17 cellular contexts compared by ENCODE assay signal in genomic region chr19:11478167-11479089, GRCh38. TPM values are rescaled to one million over a fixed set of nuclear protein-coding genes. Genes with fewer than 3 reads are reported as not detected.
A peak's percentile ranks its signal among the peaks of the same experiment; 100 is the strongest.
DNase-seq lines count a peak whose midpoint lies in the region; ATAC-seq, FAIRE-seq and TF ChIP-seq lines count a peak whose summit lies in the region.
"Had no signal": no experiment of that assay in that cellular context is flagged by ENCODE, and none has a peak within 500 bp of the region (broad histone marks: within the 10 kb centered on the region; RNA-seq: fewer than 3 reads in every experiment).

No MANE protein-coding gene starts in this region.

- in situ Hi-C loops in GM12878 (cut with MboI) (loop anchor here (10.0 kb wide), 1 partner anchor 184 kb away; the partner anchor contains the start of gene TSPAN16), mammary epithelial cell (cut with MboI; ENCODE audit: low sequenced_read_pairs in 2 of 2) (loop anchor here in 1 of 2 donors (25.0 kb wide), 2 partner anchors 191 to 341 kb away; partner anchors contain the start of gene TSPAN16)

- intact Hi-C loops in GM12878 (cut with micrococcal nuclease; ENCODE audit: unreplicated experiment) (no loop called here), mucosa of descending colon (cut with DNase I, micrococcal nuclease) (no loop called here), mammary epithelial cell (cut with micrococcal nuclease) (no loop called here)
- intact Hi-C loops in naive thymus-derived CD4-positive, alpha-beta T cell (cut with micrococcal nuclease), result no loop called here

- H3K9ac ChIP-seq in HUES6 (ENCODE audit: low read length) (no peak overlapping the region), GM12878 (ENCODE audit: control insufficient read depth, insufficient read depth, low read length) (no peak overlapping the region), mammary epithelial cell (ENCODE audit: insufficient read depth, low read length) (no peak overlapping the region)
- H3K9ac ChIP-seq: KMS-11 had no signal

- POLR2A ChIA-PET in GM12878 (lab: Charles Lee), result no interaction called here
- POLR2A ChIA-PET in naive thymus-derived CD4-positive, alpha-beta T cell (lab: Charles Lee), result no interaction called here

- peaks cover 12 to 22% (median 20%) of the 10 kb centered on the region in 7 donors for H3K4me1 Mint-ChIP-seq in naive thymus-derived CD4-positive, alpha-beta T cell

- peak overlapping the region; percentile 48; the same call in 1 of the 2 replicates for H3K4me3 ChIP-seq in HUES6 (ENCODE audit: low read depth, low read length)
- no peak overlapping the region for H3K4me3 ChIP-seq in GM12878
- no peak overlapping the region for H3K4me3 ChIP-seq in naive thymus-derived CD4-positive, alpha-beta T cell (ENCODE audit: low read length)
- no peak overlapping the region for H3K4me3 ChIP-seq in mucosa of descending colon
- no peak overlapping the region for H3K4me3 ChIP-seq in mammary epithelial cell (replicated peaks in 1 of 3; ENCODE audit: insufficient read depth in 1 of 3, low read depth in 2 of 3, low read length in 3 of 3)

- H2AFZ ChIP-seq in GM12878 (ENCODE audit: control insufficient read depth, low read depth, low read length) (no peak overlapping the region), mammary epithelial cell (ENCODE audit: low read depth, low read length) (no peak overlapping the region)

- SMC1A ChIA-PET in GM12878 (lab: Charles Lee; ENCODE audit: uncharacterized antibody, unreplicated experiment), result interaction anchor here (1.2 kb wide), 1 partner anchor 97 kb away, joined by 4 read pairs; no protein-coding TSS in a partner anchor

- H3K9me3 ChIP-seq in HUES6 (ENCODE audit: control insufficient read depth, insufficient read depth, low read depth, low read length) (no peaks in the 10 kb centered on the region), GM12878 (replicated peaks; ENCODE audit: control insufficient read depth, insufficient read depth, low read length) (no peaks in the 10 kb centered on the region; the same call in 2 of the 3 replicates), mucosa of descending colon (no peaks in the 10 kb centered on the region), mammary epithelial cell (replicated peaks; ENCODE audit: insufficient read depth, low read length) (no peaks in the 10 kb centered on the region)
- H3K9me3 ChIP-seq in naive thymus-derived CD4-positive, alpha-beta T cell (ENCODE audit: control insufficient read depth in 2 of 3, low read length in 3 of 3), result no peaks in the 10 kb centered on the region
- H3K9me3 ChIP-seq: psoas muscle had no signal

- dilution Hi-C loops in mammary epithelial cell (cut with HindIII; ENCODE audit: low sequenced_read_pairs), result no loop called here

- no peak for FAIRE-seq in GM12878 (lab: Jason Lieb, UNC)

- DNase-seq in C1 segment of cervical spinal cord (lab: John Stamatoyannopoulos, UW) (peak in 9 of 14 donors; percentile 8 to 50 (median 23)), GM12878 (ENCODE audit: low read depth, low spot score) (no peak), mucosa of descending colon (no peak), mammary epithelial cell (no peak)
- no peak for DNase-seq in naive thymus-derived CD4-positive, alpha-beta T cell
- DNase-seq: activated CD4-positive, CD25-positive, alpha-beta regulatory T cell; NCI-H187 treated with DMSO at 0.1 percent for 48 hours; NCI-H774; psoas muscle had no signal

- H4K20me1 ChIP-seq in GM12878 (ENCODE audit: control insufficient read depth, insufficient read depth) (no peaks in the 10 kb centered on the region), mammary epithelial cell (ENCODE audit: insufficient read depth, low read length) (no peaks in the 10 kb centered on the region)

- H3K36me3 ChIP-seq in HUES6 (ENCODE audit: control insufficient read depth, insufficient read depth, low read length) (no peaks in the 10 kb centered on the region), GM12878 (ENCODE audit: control insufficient read depth in 2 of 2, insufficient read depth in 2 of 2, low read length in 1 of 2) (no peaks in the 10 kb centered on the region), mucosa of descending colon (ENCODE audit: low read depth) (no peaks in the 10 kb centered on the region), mammary epithelial cell (ENCODE audit: insufficient read depth, low read length) (no peaks in the 10 kb centered on the region)
- H3K36me3 ChIP-seq in naive thymus-derived CD4-positive, alpha-beta T cell (ENCODE audit: control insufficient read depth in 2 of 3, insufficient read depth in 3 of 3, low read length in 3 of 3), result no peaks in the 10 kb centered on the region

- TF ChIP-seq EP300 in GM12878 (IDR thresholded peaks at IDR 0.05; ENCODE audit: borderline replicate concordance in 1 of 2, control insufficient read depth in 1 of 2, low read depth in 2 of 2, low read length in 2 of 2), result no peak

- no peak for TF ChIP-seq RAD21 in GM12878 (IDR thresholded peaks at IDR 0.05; ENCODE audit: insufficient read depth, low read depth, low read length)

- ATAC-seq in GM12878 (no peak), GM21825 (IDR thresholded peaks at IDR 0.05; ENCODE audit: unreplicated experiment) (no peak), HG03520 (IDR thresholded peaks at IDR 0.05; ENCODE audit: unreplicated experiment) (no peak), mucosa of descending colon (no peak)
- no peak for ATAC-seq in naive thymus-derived CD4-positive, alpha-beta T cell

- TF ChIP-seq POLR2A in GM12878 (IDR thresholded peaks at IDR 0.05; ENCODE audit: low read depth, low read length), result no peak

- H3K27me3 ChIP-seq in HUES6 (ENCODE audit: control insufficient read depth, insufficient read depth, low read length), result peaks cover 46% of the 10 kb centered on the region
- H3K27me3 ChIP-seq in GM12878 (replicated peaks in 1 of 2; ENCODE audit: control insufficient read depth in 2 of 2, insufficient read depth in 2 of 2, low read length in 1 of 2), result peaks cover 8 to 10% of the 10 kb centered on the region in 2 experiments
- peaks cover 8 to 17% of the 10 kb centered on the region in 2 donors for H3K27me3 ChIP-seq in naive thymus-derived CD4-positive, alpha-beta T cell (ENCODE audit: control insufficient read depth in 2 of 2, insufficient read depth in 2 of 2, low read length in 2 of 2)
- peaks cover 25% of the 10 kb centered on the region for H3K27me3 ChIP-seq in mammary epithelial cell (ENCODE audit: insufficient read depth, low read length)

- CTCF ChIA-PET in GM12878 (lab: Yijun Ruan, JAX) (interaction anchor here (0.5 kb wide), 1 partner anchor 8 kb away, joined by 4 read pairs; no protein-coding TSS in a partner anchor), mammary epithelial cell (lab: Charles Lee; ENCODE audit: low non-redundant PET) (no interaction called here)
- CTCF ChIA-PET in naive thymus-derived CD4-positive, alpha-beta T cell (lab: Charles Lee), result no interaction called here

- no peaks in the 10 kb centered on the region for H3K9me3 Mint-ChIP-seq in naive thymus-derived CD4-positive, alpha-beta T cell

- H3K27ac ChIP-seq in HUES6 (ENCODE audit: low read depth, low read length) (no peak overlapping the region), GM12878 (ENCODE audit: control insufficient read depth, insufficient read depth) (no peak overlapping the region), mammary epithelial cell (ENCODE audit: insufficient read depth, low read depth, low read length) (no peak overlapping the region)
- no peak overlapping the region for H3K27ac ChIP-seq in naive thymus-derived CD4-positive, alpha-beta T cell (ENCODE audit: low read depth, low read length)
- H3K27ac ChIP-seq: KMS-11, psoas muscle had no signal

- H3K27ac Mint-ChIP-seq in naive thymus-derived CD4-positive, alpha-beta T cell, result peak overlapping the region in 1 of 9 donors; percentile 42

- H3K79me2 ChIP-seq in GM12878 (ENCODE audit: control insufficient read depth, insufficient read depth, low read length) (no peaks in the 10 kb centered on the region), mammary epithelial cell (ENCODE audit: insufficient read depth, low read length) (no peaks in the 10 kb centered on the region)

- peaks cover 0 to 3% (median 0%) of the 10 kb centered on the region in 5 donors for H3K36me3 Mint-ChIP-seq in naive thymus-derived CD4-positive, alpha-beta T cell

- peak overlapping the region in 6 of 10 donors; percentile 12 to 76 (median 44) for H3K4me3 Mint-ChIP-seq in naive thymus-derived CD4-positive, alpha-beta T cell

- RAD21 ChIA-PET in GM12878 (lab: Charles Lee; ENCODE audit: unreplicated experiment), result interaction anchor here (2.3 kb wide), 1 partner anchor 97 kb away, joined by 5 read pairs; no protein-coding TSS in a partner anchor

- H3K4me1 ChIP-seq in HUES6 (ENCODE audit: control insufficient read depth, insufficient read depth, low read length) (peaks cover 4% of the 10 kb centered on the region; the same call in 1 of the 2 replicates), GM12878 (ENCODE audit: control insufficient read depth, insufficient read depth, low read length) (peaks cover 19% of the 10 kb centered on the region), mucosa of descending colon (ENCODE audit: low read depth) (peaks cover 15% of the 10 kb centered on the region), mammary epithelial cell (ENCODE audit: insufficient read depth, low read length) (peaks cover 9% of the 10 kb centered on the region)
- H3K4me1 ChIP-seq in naive thymus-derived CD4-positive, alpha-beta T cell (ENCODE audit: control insufficient read depth in 2 of 2, insufficient read depth in 2 of 2, low read length in 2 of 2), result peaks cover 15 to 20% of the 10 kb centered on the region in 2 donors

- BruUV-seq in GM12878 (replicated peaks; lab: Mats Ljungman, UMichigan) (no TSS peak), mammary epithelial cell (replicated peaks; lab: Mats Ljungman, UMichigan) (no TSS peak)

- H3K27me3 Mint-ChIP-seq in naive thymus-derived CD4-positive, alpha-beta T cell, result peaks cover 24 to 48% (median 29%) of the 10 kb centered on the region in 5 donors

- TF ChIP-seq CTCF in GM12878 (IDR thresholded peaks at IDR 0.05 in 2 of 3, conservative IDR thresholded peaks at IDR 0.05 in 1 of 3; ENCODE audit: control insufficient read depth in 2 of 3, extremely low read depth in 1 of 3, insufficient read depth in 1 of 3, low read depth in 3 of 3, low read length in 3 of 3), result no peak
- no peak for TF ChIP-seq CTCF in mucosa of descending colon (IDR thresholded peaks at IDR 0.05)
- no peak for TF ChIP-seq CTCF in mammary epithelial cell (conservative IDR thresholded peaks at IDR 0.05 in 1 of 2, IDR thresholded peaks at IDR 0.05 in 1 of 2; ENCODE audit: extremely low read depth in 1 of 2, insufficient read depth in 1 of 2, low read depth in 1 of 2, low read length in 2 of 2)

- 48% methylated on average over 19 of the region's 19 CpGs for WGBS in GM12878 (ENCODE audit: insufficient coverage, insufficient replicate concordance, low lambda C conversion rate, missing lambda C conversion rate)
- 92% methylated on average over 16 of the region's 19 CpGs for WGBS in mammary epithelial cell (ENCODE audit: low coverage, missing lambda C conversion rate)

- H3K4me2 ChIP-seq in GM12878 (ENCODE audit: control insufficient read depth, insufficient read depth), result no peak overlapping the region
- no peak overlapping the region for H3K4me2 ChIP-seq in mammary epithelial cell (ENCODE audit: insufficient read depth, low read depth, low read length)
- H3K4me2 ChIP-seq: KMS-11 had no signal

RNA-seq across cellular contexts. Expression of gene ELAVL3, which starts 2.4 kb away (rescaled TPM):
- total RNA-seq in GM12878 (2013; cell fraction: nucleolus; rRNA removed), result not detected in 2 replicates
- total RNA-seq in GM12878 (2014; rRNA removed) (under 0.01 TPM in 1 of 2 replicates, not detected in the other), GM12878 (2014; rRNA removed; fragmentation: Illumina TruSeq; extraction: Trizol) (not detected in 2 replicates), GM12878 (2021) (not detected in 2 replicates), mucosa of descending colon (1 to 10 TPM in 1 of 3 donors, under 1 TPM in 1, not detected in 1; 0.51 to 2.5 TPM), mammary epithelial cell (not detected)
- not detected for polyA plus RNA-seq in GM12878 (2011; ENCODE audit: low read depth)
- polyA plus RNA-seq in GM12878 (2011; rRNA removed) (not detected in 2 replicates), GM12878 (2014; fragmentation: Illumina TruSeq; extraction: Trizol) (0.01 TPM in 1 of 2 replicates, not detected in the other), GM12878 (2014; fragmentation: Nextera tagmentation; extraction: Ambion mirVana) (not detected), GM12878 (2014; rRNA removed) (0.06 TPM in 1 of 2 replicates, not detected in the other), GM12878 (2016; fragmentation: Nextera tagmentation; extraction: Ambion mirVana) (under 1 TPM in 1 of 2 experiments, not detected in 1; 0.05 TPM), mammary epithelial cell (not detected)
- not detected in 2 replicates for polyA plus RNA-seq in GM12878 (2011; cell fraction: cytosol; rRNA removed)
- polyA plus RNA-seq in GM12878 (2011; cell fraction: nucleus; rRNA removed), result 0.01 TPM in 1 of 2 replicates, not detected in the other
- 0.07 and 0.13 TPM in 2 replicates for polyA plus RNA-seq in GM12878 (2012)
- polyA minus RNA-seq in GM12878 (2011; rRNA and poly(A)+ RNA removed), result not detected in 2 replicates
- polyA minus RNA-seq in GM12878 (2011; cell fraction: cytosol; rRNA and poly(A)+ RNA removed), result not detected in 2 replicates
- not detected in 2 replicates for polyA minus RNA-seq in GM12878 (2011; cell fraction: nucleus; rRNA and poly(A)+ RNA removed)
- under 1 TPM in 1 of 5 experiments, not detected in 4; 0.19 TPM for total RNA-seq in naive thymus-derived CD4-positive, alpha-beta T cell
- not detected for polyA plus RNA-seq in naive thymus-derived CD4-positive, alpha-beta T cell
- polyA minus RNA-seq in mammary epithelial cell, result not detected
- total RNA-seq: lung microvascular endothelial cell, psoas muscle, SK-MEL-5, ureter had no signal
- polyA plus RNA-seq: fibroblast of lung had no signal

RNA-seq across cellular contexts. Expression of gene ZNF653, which starts 27.2 kb away (rescaled TPM):
- total RNA-seq in GM12878 (2013; cell fraction: nucleolus; rRNA removed), result 21.0 and 22.1 TPM in 2 replicates
- total RNA-seq in GM12878 (2014; rRNA removed), result 6.8 and 7.2 TPM in 2 replicates
- 4.3 and 5.2 TPM in 2 replicates for total RNA-seq in GM12878 (2014; rRNA removed; fragmentation: Illumina TruSeq; extraction: Trizol)
- 9.5 and 10.0 TPM in 2 replicates for total RNA-seq in GM12878 (2021)
- 3.1 TPM for polyA plus RNA-seq in GM12878 (2011; ENCODE audit: low read depth)
- polyA plus RNA-seq in GM12878 (2011; rRNA removed), result 9.5 and 13.2 TPM in 2 replicates
- polyA plus RNA-seq in GM12878 (2011; cell fraction: cytosol; rRNA removed), result 21.7 and 28.8 TPM in 2 replicates
- 34.5 and 38.5 TPM in 2 replicates for polyA plus RNA-seq in GM12878 (2011; cell fraction: nucleus; rRNA removed)
- 4.9 and 7.7 TPM in 2 replicates for polyA plus RNA-seq in GM12878 (2012)
- 1.8 and 6.2 TPM in 2 replicates for polyA plus RNA-seq in GM12878 (2014; fragmentation: Illumina TruSeq; extraction: Trizol)
- not detected for polyA plus RNA-seq in GM12878 (2014; fragmentation: Nextera tagmentation; extraction: Ambion mirVana)
- polyA plus RNA-seq in GM12878 (2014; rRNA removed), result 8.1 and 11.2 TPM in 2 replicates
- 1 to 10 TPM; 2.2 to 2.8 TPM for polyA plus RNA-seq in GM12878 (2016; fragmentation: Nextera tagmentation; extraction: Ambion mirVana)
- 5.5 and 10.6 TPM in 2 replicates for polyA minus RNA-seq in GM12878 (2011; rRNA and poly(A)+ RNA removed)
- polyA minus RNA-seq in GM12878 (2011; cell fraction: cytosol; rRNA and poly(A)+ RNA removed), result 1.9 and 7.0 TPM in 2 replicates
- 8.1 and 14.7 TPM in 2 replicates for polyA minus RNA-seq in GM12878 (2011; cell fraction: nucleus; rRNA and poly(A)+ RNA removed)
- 10 to 100 TPM; 10.0 to 23.9 (median 22.0) TPM for total RNA-seq in naive thymus-derived CD4-positive, alpha-beta T cell
- polyA plus RNA-seq in naive thymus-derived CD4-positive, alpha-beta T cell, result 1 to 10 TPM; 1.7 to 4.6 TPM
- 10 to 100 TPM; 10.4 to 13.5 (median 10.9) TPM for total RNA-seq in mucosa of descending colon
- total RNA-seq in mammary epithelial cell, result 1 to 10 TPM; 5.2 to 6.2 TPM
- 10.1 TPM for polyA plus RNA-seq in mammary epithelial cell
- 41.1 TPM for polyA minus RNA-seq in mammary epithelial cell

RNA-seq across cellular contexts. Expression of gene PRKCSH, which starts 43.0 kb away (rescaled TPM):
- 82.5 and 98.4 TPM in 2 replicates for total RNA-seq in GM12878 (2013; cell fraction: nucleolus; rRNA removed)
- total RNA-seq in GM12878 (2014; rRNA removed) (95.5 and 99.3 TPM in 2 replicates), GM12878 (2014; rRNA removed; fragmentation: Illumina TruSeq; extraction: Trizol) (37.9 and 40.5 TPM in 2 replicates), GM12878 (2021) (271 and 280 TPM in 2 replicates), mucosa of descending colon (100 to 1,000 TPM; 249 to 337 (median 302) TPM), mammary epithelial cell (100 to 1,000 TPM; 118 to 290 TPM)
- 102 TPM for polyA plus RNA-seq in GM12878 (2011; ENCODE audit: low read depth)
- polyA plus RNA-seq in GM12878 (2011; rRNA removed) (31.5 and 42.0 TPM in 2 replicates), GM12878 (2014; fragmentation: Illumina TruSeq; extraction: Trizol) (60.5 and 97.4 TPM in 2 replicates), GM12878 (2014; fragmentation: Nextera tagmentation; extraction: Ambion mirVana) (1 to 10 TPM; 1.1 to 5.2 TPM), GM12878 (2014; rRNA removed) (110 and 125 TPM in 2 replicates), GM12878 (2016; fragmentation: Nextera tagmentation; extraction: Ambion mirVana) (10 to 100 TPM; 42.0 to 46.1 TPM), mammary epithelial cell (88.9 TPM)
- polyA plus RNA-seq in GM12878 (2011; cell fraction: cytosol; rRNA removed), result 77.2 and 88.9 TPM in 2 replicates
- polyA plus RNA-seq in GM12878 (2011; cell fraction: nucleus; rRNA removed), result 270 and 309 TPM in 2 replicates
- polyA plus RNA-seq in GM12878 (2012), result 225 and 255 TPM in 2 replicates
- polyA minus RNA-seq in GM12878 (2011; rRNA and poly(A)+ RNA removed), result 47.5 and 73.1 TPM in 2 replicates
- 83.8 and 90.2 TPM in 2 replicates for polyA minus RNA-seq in GM12878 (2011; cell fraction: cytosol; rRNA and poly(A)+ RNA removed)
- polyA minus RNA-seq in GM12878 (2011; cell fraction: nucleus; rRNA and poly(A)+ RNA removed), result 53.7 and 95.3 TPM in 2 replicates
- total RNA-seq in naive thymus-derived CD4-positive, alpha-beta T cell, result 100 to 1,000 TPM; 254 to 332 (median 288) TPM
- 10 to 100 TPM; 30.6 to 53.9 TPM for polyA plus RNA-seq in naive thymus-derived CD4-positive, alpha-beta T cell
- 239 TPM for polyA minus RNA-seq in mammary epithelial cell

RNA-seq across cellular contexts. Expression of gene ODAD3, which starts 43.5 kb away (rescaled TPM):
- not detected in 2 replicates for total RNA-seq in GM12878 (2013; cell fraction: nucleolus; rRNA removed)
- total RNA-seq in GM12878 (2014; rRNA removed) (not detected in 2 replicates), GM12878 (2014; rRNA removed; fragmentation: Illumina TruSeq; extraction: Trizol) (not detected in 2 replicates), GM12878 (2021) (0.11 and 0.28 TPM in 2 replicates), mucosa of descending colon (under 1 TPM in 2 of 3 donors, not detected in 1; 0.14 to 0.28 TPM), mammary epithelial cell (1 to 10 TPM in 1 of 2 donors, under 1 TPM in 1; 0.17 to 1.1 TPM)
- polyA plus RNA-seq in GM12878 (2011; ENCODE audit: low read depth), result 0.13 TPM
- polyA plus RNA-seq in GM12878 (2011; rRNA removed) (0.20 and 0.39 TPM in 2 replicates), GM12878 (2014; fragmentation: Illumina TruSeq; extraction: Trizol) (not detected in 2 replicates), GM12878 (2014; fragmentation: Nextera tagmentation; extraction: Ambion mirVana) (not detected), GM12878 (2014; rRNA removed) (0.08 TPM in 1 of 2 replicates, not detected in the other), GM12878 (2016; fragmentation: Nextera tagmentation; extraction: Ambion mirVana) (under 1 TPM in 1 of 2 experiments, not detected in 1; 0.11 TPM), mammary epithelial cell (0.32 TPM)
- polyA plus RNA-seq in GM12878 (2011; cell fraction: cytosol; rRNA removed), result 0.20 and 0.24 TPM in 2 replicates
- 0.31 and 0.85 TPM in 2 replicates for polyA plus RNA-seq in GM12878 (2011; cell fraction: nucleus; rRNA removed)
- polyA plus RNA-seq in GM12878 (2012), result 1.0 and 1.2 TPM in 2 replicates
- polyA minus RNA-seq in GM12878 (2011; rRNA and poly(A)+ RNA removed), result not detected in 2 replicates
- polyA minus RNA-seq in GM12878 (2011; cell fraction: cytosol; rRNA and poly(A)+ RNA removed), result not detected in 2 replicates
- 0.24 TPM in 1 of 2 replicates, not detected in the other for polyA minus RNA-seq in GM12878 (2011; cell fraction: nucleus; rRNA and poly(A)+ RNA removed)
- total RNA-seq in naive thymus-derived CD4-positive, alpha-beta T cell, result not detected
- polyA plus RNA-seq in naive thymus-derived CD4-positive, alpha-beta T cell, result not detected
- not detected for polyA minus RNA-seq in mammary epithelial cell
- total RNA-seq: lung microvascular endothelial cell had no signal

RNA-seq across cellular contexts. Expression of gene ECSIT, which starts 50.5 kb away (rescaled TPM):
- 19.2 and 23.6 TPM in 2 replicates for total RNA-seq in GM12878 (2013; cell fraction: nucleolus; rRNA removed)
- total RNA-seq in GM12878 (2014; rRNA removed), result 56.8 and 59.6 TPM in 2 replicates
- total RNA-seq in GM12878 (2014; rRNA removed; fragmentation: Illumina TruSeq; extraction: Trizol), result 20.0 and 24.0 TPM in 2 replicates
- 52.7 and 54.6 TPM in 2 replicates for total RNA-seq in GM12878 (2021)
- polyA plus RNA-seq in GM12878 (2011; ENCODE audit: low read depth), result 13.4 TPM
- polyA plus RNA-seq in GM12878 (2011; rRNA removed), result 23.9 and 46.7 TPM in 2 replicates
- polyA plus RNA-seq in GM12878 (2011; cell fraction: cytosol; rRNA removed), result 81.8 and 91.6 TPM in 2 replicates
- 67.1 and 69.0 TPM in 2 replicates for polyA plus RNA-seq in GM12878 (2011; cell fraction: nucleus; rRNA removed)
- polyA plus RNA-seq in GM12878 (2012), result 30.1 and 30.5 TPM in 2 replicates
- 5.7 and 24.0 TPM in 2 replicates for polyA plus RNA-seq in GM12878 (2014; fragmentation: Illumina TruSeq; extraction: Trizol)
- polyA plus RNA-seq in GM12878 (2014; fragmentation: Nextera tagmentation; extraction: Ambion mirVana), result 1 to 10 TPM; 1.0 to 4.9 TPM
- polyA plus RNA-seq in GM12878 (2014; rRNA removed), result 40.3 and 50.2 TPM in 2 replicates
- polyA plus RNA-seq in GM12878 (2016; fragmentation: Nextera tagmentation; extraction: Ambion mirVana), result 10 to 100 TPM; 42.3 to 43.6 TPM
- 75.5 and 94.3 TPM in 2 replicates for polyA minus RNA-seq in GM12878 (2011; rRNA and poly(A)+ RNA removed)
- 30.3 and 35.7 TPM in 2 replicates for polyA minus RNA-seq in GM12878 (2011; cell fraction: cytosol; rRNA and poly(A)+ RNA removed)
- polyA minus RNA-seq in GM12878 (2011; cell fraction: nucleus; rRNA and poly(A)+ RNA removed), result 10.9 and 16.4 TPM in 2 replicates
- 10 to 100 TPM; 25.8 to 50.3 (median 32.5) TPM for total RNA-seq in naive thymus-derived CD4-positive, alpha-beta T cell
- polyA plus RNA-seq in naive thymus-derived CD4-positive, alpha-beta T cell, result 10 to 100 TPM; 36.0 to 46.2 TPM
- total RNA-seq in mucosa of descending colon, result 10 to 100 TPM; 57.9 to 69.6 (median 59.1) TPM
- total RNA-seq in mammary epithelial cell, result 10 to 100 TPM; 13.7 to 16.8 TPM
- polyA plus RNA-seq in mammary epithelial cell, result 28.5 TPM
- 23.6 TPM for polyA minus RNA-seq in mammary epithelial cell

Comparison
In these comparisons a context has a peak if more than half of its experiments do, and no peak if none do; other contexts are left out.
1. DNase-seq: peak in C1 segment of cervical spinal cord (9 of 14); none in GM12878 (single experiment), naive thymus-derived CD4-positive, alpha-beta T cell (0 of 9), mucosa of descending colon (0 of 3) and mammary epithelial cell (single experiment).